In the genomic region with DNA sequence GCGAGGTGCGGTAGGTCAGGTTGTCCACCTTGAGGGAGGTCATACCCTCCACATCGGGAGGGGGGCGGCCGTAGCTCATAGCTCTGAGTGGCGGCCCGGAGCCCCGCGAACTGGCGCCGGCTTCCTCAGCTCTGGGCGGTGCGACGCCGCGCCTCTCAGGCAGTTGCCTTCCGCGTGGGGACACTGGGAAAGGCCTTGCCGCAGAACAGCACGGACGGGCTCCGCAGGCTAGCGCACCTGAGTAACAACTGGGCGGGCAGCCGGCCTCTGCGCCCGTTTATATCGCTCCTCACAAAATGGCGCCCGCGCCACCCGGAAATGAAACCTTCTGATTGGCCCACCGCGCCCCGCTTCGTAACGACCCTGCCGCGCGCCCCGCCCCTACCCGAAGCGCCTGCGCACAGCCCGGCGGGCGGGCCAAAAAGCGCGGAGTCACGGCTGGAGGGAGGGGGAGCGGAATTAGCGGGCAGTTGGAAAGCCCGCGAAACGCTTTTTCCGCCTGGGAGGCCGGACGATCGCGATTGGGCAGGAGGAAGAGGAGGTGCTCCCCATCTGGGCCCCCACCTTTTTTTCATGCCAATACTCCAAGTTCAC, we compare ENCODE assay signal across 8 cellular contexts. TPM values are rescaled to one million over a fixed set of nuclear protein-coding genes. Genes with fewer than 3 reads are reported as not detected.
DNase-seq lines count a peak whose midpoint lies in the region; ATAC-seq, FAIRE-seq and TF ChIP-seq lines count a peak whose summit lies in the region.

A gene with protein sequence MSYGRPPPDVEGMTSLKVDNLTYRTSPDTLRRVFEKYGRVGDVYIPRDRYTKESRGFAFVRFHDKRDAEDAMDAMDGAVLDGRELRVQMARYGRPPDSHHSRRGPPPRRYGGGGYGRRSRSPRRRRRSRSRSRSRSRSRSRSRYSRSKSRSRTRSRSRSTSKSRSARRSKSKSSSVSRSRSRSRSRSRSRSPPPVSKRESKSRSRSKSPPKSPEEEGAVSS (minus strand): TSS at position 250 of the 594 bp plus-strand sequence. CDS start 171 bp downstream, at position 79.

- H3K9me3 ChIP-seq in pancreas (no peaks in the 10 kb centered on the region), tibial artery (no peaks in the 10 kb centered on the region)

- H3K27ac ChIP-seq in pancreas: peak within 1 kb of the TSS; percentile 95 to 99 (median 97)
- H3K27ac ChIP-seq in tibial artery: peak within 1 kb of the TSS; percentile 97 to 100

- WGBS in pancreas, 2 donors: 0 to 1% methylated on average over 59 to 60 of the region's 60 CpGs

- peaks cover 0 to 35% (median 10%) of the 10 kb centered on the region in 3 donors for H3K36me3 ChIP-seq in pancreas
- H3K36me3 ChIP-seq in tibial artery: peaks cover 30 to 43% (median 39%) of the 10 kb centered on the region in 3 donors

- H3K27me3 ChIP-seq in pancreas (no peaks in the 10 kb centered on the region), tibial artery (no peaks in the 10 kb centered on the region)

- peak; percentile 72 for ATAC-seq in HG02759 (IDR thresholded peaks at IDR 0.05; ENCODE audit: unreplicated experiment)
- peak; percentile 92 for ATAC-seq in Right ventricle myocardium inferior
- peak; percentile 86 to 93 (median 88) for ATAC-seq in pancreas

- peak; percentile 83 for FAIRE-seq in pancreas (lab: Jason Lieb, UNC)

- peak; percentile 93 for DNase-seq in GM12864 (ENCODE audit: low read depth)
- peak; percentile 98 to 99 (median 99) for DNase-seq in NCI-H1417 (lab: John Stamatoyannopoulos, UW)
- peak; percentile 89 to 98 for DNase-seq in SW 1271 (lab: John Stamatoyannopoulos, UW)
- DNase-seq in activated naive CD8-positive, alpha-beta T cell treated with anti-CD3 and anti-CD28 coated beads, Interleukin-2, amount 50 U/mL, for 16 hours (ENCODE audit: low read depth, low spot score): peak; percentile 95
- DNase-seq in Right ventricle myocardium inferior (ENCODE audit: missing footprints): peak; percentile 99
- DNase-seq in pancreas: peak; percentile 97 to 99 (median 98)
- DNase-seq in tibial artery: peak; percentile 97 to 99

- H3K4me3 ChIP-seq in GM12864 (ENCODE audit: low read depth, low read length): peak within 1 kb of the TSS; percentile 99
- peak within 1 kb of the TSS; percentile 91 to 98 (median 94) for H3K4me3 ChIP-seq in pancreas
- H3K4me3 ChIP-seq in tibial artery: peak within 1 kb of the TSS; percentile 89 to 99

- H3K4me1 ChIP-seq in pancreas (peaks cover 23 to 31% (median 26%) of the 10 kb centered on the region in 3 donors), tibial artery (peaks cover 0 to 64% (median 50%) of the 10 kb centered on the region in 4 donors)

- TF ChIP-seq CTCF in GM12864 (IDR thresholded peaks at IDR 0.05; ENCODE audit: low read depth, low read length, missing control alignments): no peak
- no peak for TF ChIP-seq CTCF in pancreas (IDR thresholded peaks at IDR 0.05)
- TF ChIP-seq CTCF in tibial artery (IDR thresholded peaks at IDR 0.05): peak in 1 of 2 experiments; percentile 11

- intact Hi-C loops in Right ventricle myocardium inferior (cut with DNase I): loop anchor here (1.0 kb wide), 1 partner anchor 11 kb away; a partner anchor contains a TSS
- intact Hi-C loops in pancreas (cut with DNase I): no loop called here
- intact Hi-C loops in tibial artery (cut with DNase I; ENCODE audit: low total_unique reads): loop anchor here (10.0 kb wide), 1 partner anchor 1222 kb away; a partner anchor contains a TSS

RNA-seq across cellular contexts. Expression of the gene that starts here (rescaled TPM):
- total RNA-seq in Right ventricle myocardium inferior (74.0 TPM), pancreas (10 to 100 TPM; 41.6 to 87.0 (median 62.1) TPM)
- polyA plus RNA-seq in pancreas: 100 to 1,000 TPM in 1 of 2 donors, 10 to 100 TPM in 1; 74.5 to 144 TPM

Comparison
In these comparisons a context has a peak if more than half of its experiments do, and no peak if none do; other contexts are left out.
1. Peak in every context shown above with its lines: DNase-seq, ATAC-seq, H3K4me3 ChIP-seq and H3K27ac ChIP-seq.
2. intact Hi-C loops: an anchor here in Right ventricle myocardium inferior (1.0 kb wide) and tibial artery (10.0 kb wide); none called in pancreas.